Comparison of ENCODE assay signal across 1 cellular context in genomic region chr4:120724656-120725055, GRCh38.
A peak's percentile ranks its signal among the peaks of the same experiment; 100 is the strongest.
TF ChIP-seq lines count a peak whose summit lies in the region.

No MANE protein-coding gene starts in this region.

TF ChIP-seq in HEK293, 187 proteins besides CTCF, POLR2A, EP300 and RAD21 (continued from another document):
- TF ChIP-seq ZNF518A (tag by site-specific recombination; conservative IDR thresholded peaks at IDR 0.05; ENCODE audit: low read depth), result no peak
- TF ChIP-seq SP2 (tag by site-specific recombination; IDR thresholded peaks at IDR 0.05), result no peak
- no peak for TF ChIP-seq ZNF777 (tag by site-specific recombination; IDR thresholded peaks at IDR 0.05; ENCODE audit: borderline replicate concordance)
- no peak for TF ChIP-seq ZNF510 (tag by site-specific recombination; IDR thresholded peaks at IDR 0.05; ENCODE audit: insufficient replicate concordance)
- TF ChIP-seq ZNF398 (tag by site-specific recombination; IDR thresholded peaks at IDR 0.05), result 0 out of 2 replicates have a peak, but pooled peaks have one; percentile 20
- peak; percentile 93 for TF ChIP-seq SCRT2 (tag by site-specific recombination; IDR thresholded peaks at IDR 0.05)
- no peak for TF ChIP-seq ZNF76 (tag by site-specific recombination; IDR thresholded peaks at IDR 0.05; ENCODE audit: borderline replicate concordance, low read depth)
- no peak for TF ChIP-seq ZNF513 (tag by site-specific recombination; IDR thresholded peaks at IDR 0.05)
- TF ChIP-seq GFI1B (tag by site-specific recombination; IDR thresholded peaks at IDR 0.05), result no peak
- TF ChIP-seq ZNF121 (tag by site-specific recombination; IDR thresholded peaks at IDR 0.05), result no peak
- no peak for TF ChIP-seq ZNF266 (tag by site-specific recombination; IDR thresholded peaks at IDR 0.05; ENCODE audit: low read depth)
